Comparison of ENCODE assay signal across 8 cellular contexts in the genomic region with DNA sequence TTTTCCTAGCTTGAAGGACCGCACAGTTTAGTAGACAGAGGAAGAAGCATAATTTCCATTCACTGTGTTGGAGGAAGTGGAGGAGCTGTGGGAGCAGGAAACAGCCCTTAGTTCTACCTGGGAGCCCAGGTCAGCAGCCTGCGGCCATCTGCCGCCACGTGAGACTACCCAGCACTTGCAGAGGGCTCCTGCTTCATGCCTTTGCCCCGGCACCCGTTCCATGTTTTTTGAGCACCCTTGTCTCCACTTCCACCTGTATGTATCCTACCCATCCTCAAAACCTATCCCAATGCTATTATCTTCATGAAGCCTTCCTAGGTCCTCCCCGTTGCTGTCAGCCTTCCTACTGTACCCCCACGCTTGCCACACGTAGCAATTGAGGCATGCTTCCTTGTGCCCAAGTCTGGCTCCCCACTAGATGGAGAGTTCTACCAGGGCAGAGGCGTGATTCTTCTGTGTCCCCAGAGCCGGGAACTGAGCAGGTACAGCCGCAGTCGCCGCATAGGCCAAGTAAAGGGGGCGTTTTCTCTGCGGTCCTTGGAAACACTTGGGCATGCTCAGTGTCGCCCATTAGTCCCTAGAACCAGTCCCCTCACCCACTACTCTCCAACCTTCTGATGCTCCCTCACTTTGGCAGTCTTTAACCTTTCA. TPM values are rescaled to one million over a fixed set of nuclear protein-coding genes. Genes with fewer than 3 reads are reported as not detected.
DNase-seq lines count a peak whose midpoint lies in the region; ATAC-seq and TF ChIP-seq lines count a peak whose summit lies in the region.

No MANE protein-coding gene starts in this region.

- whole genome bisulfite sequencing in heart left ventricle, 4 donors, result 25 to 32% (median 27%) methylated on average over 17 of the region's 17 CpGs
- WGBS in sigmoid colon, 2 donors, result 26 to 28% methylated on average over 17 of the region's 17 CpGs

- POLR2A ChIA-PET in WTC11 (lab: Charles Lee), result interaction anchor here (0.5 to 1.0 kb wide), 3 partner anchors 18 to 41 kb away, joined by 3 to 4 read pairs (median 3); no protein-coding TSS in a partner anchor

- H3K27ac Mint-ChIP-seq in WTC11, result peak overlapping the region; percentile 91

- intact Hi-C loops in heart left ventricle (cut with DNase I), result no loop called here
- intact Hi-C loops in sigmoid colon (cut with DNase I), result no loop called here

- CTCF ChIA-PET in WTC11 (lab: Charles Lee), result interaction anchor here (1.4 to 2.2 kb wide), 2 partner anchors 23 to 95 kb away, joined by 6 read pairs; no protein-coding TSS in a partner anchor

- TF ChIP-seq CTCF in AG10803 (conservative IDR thresholded peaks at IDR 0.05; ENCODE audit: low read length) (0 out of 2 replicates have a peak, but pooled peaks have one; percentile 0), WTC11 (IDR thresholded peaks at IDR 0.05) (no peak), heart left ventricle (IDR thresholded peaks at IDR 0.05) (peak in 1 of 12 donors; percentile 4), sigmoid colon (IDR thresholded peaks at IDR 0.05) (no peak)

- H3K9me3 ChIP-seq in heart left ventricle (no peaks in the 10 kb centered on the region), sigmoid colon (no peaks in the 10 kb centered on the region)

- no peaks in the 10 kb centered on the region for H3K27me3 Mint-ChIP-seq in WTC11 (ENCODE audit: low read depth)

- H3K36me3 ChIP-seq in heart left ventricle, result no peaks in the 10 kb centered on the region
- no peaks in the 10 kb centered on the region for H3K36me3 ChIP-seq in sigmoid colon

- no peak for TF ChIP-seq POLR2A in heart left ventricle (IDR thresholded peaks at IDR 0.05)
- TF ChIP-seq POLR2A in sigmoid colon (IDR thresholded peaks at IDR 0.05), result no peak

- ATAC-seq in GM18907 (IDR thresholded peaks at IDR 0.05; ENCODE audit: unreplicated experiment) (peak; percentile 27), HG03196 (IDR thresholded peaks at IDR 0.05; ENCODE audit: unreplicated experiment) (peak; percentile 8), WTC11 (peak; percentile 18), heart left ventricle (peak; percentile 1 to 29 (median 24))

- H3K27me3 ChIP-seq in heart left ventricle, result peaks cover 0 to 2% (median 0%) of the 10 kb centered on the region in 9 donors
- H3K27me3 ChIP-seq in sigmoid colon, result no peaks in the 10 kb centered on the region

- peak overlapping the region; percentile 91 for H3K4me3 Mint-ChIP-seq in WTC11

- H3K4me3 ChIP-seq in AG10803 (ENCODE audit: low read length), result peak overlapping the region; percentile 81
- H3K4me3 ChIP-seq in heart left ventricle, result peak overlapping the region; percentile 57 to 93 (median 80)
- H3K4me3 ChIP-seq in sigmoid colon, result peak overlapping the region; percentile 71 to 88 (median 87)

- H3K27ac ChIP-seq in heart left ventricle (peak overlapping the region in 11 of 12 donors; percentile 50 to 89 (median 81)), sigmoid colon (peak overlapping the region; percentile 86 to 96 (median 94))

- peaks cover 47% of the 10 kb centered on the region for H3K4me1 Mint-ChIP-seq in WTC11

- no peaks in the 10 kb centered on the region for H3K36me3 Mint-ChIP-seq in WTC11

- H3K4me1 ChIP-seq in heart left ventricle (peaks cover 0 to 26% (median 13%) of the 10 kb centered on the region in 12 donors), sigmoid colon (peaks cover 0 to 42% (median 34%) of the 10 kb centered on the region in 4 donors)

- no peaks in the 10 kb centered on the region for H3K9me3 Mint-ChIP-seq in WTC11

- TF ChIP-seq EP300 in sigmoid colon (IDR thresholded peaks at IDR 0.05), result no peak

- no peak for DNase-seq in AG10803 (ENCODE audit: low read depth)
- DNase-seq in WTC11 (ENCODE audit: low spot score), result no peak
- no peak for DNase-seq in heart left ventricle
- DNase-seq in sigmoid colon, result peak; percentile 69
- no peak for DNase-seq in superior temporal gyrus (ENCODE audit: extremely low spot score)
- no peak for DNase-seq in globus pallidus (ENCODE audit: low spot score)

TF ChIP-seq in WTC11, 78 proteins besides CTCF, POLR2A, EP300 and RAD21 (continues in another document):
- TF ChIP-seq RELA (CRISPR knock-in tag; IDR thresholded peaks at IDR 0.05; ENCODE audit: borderline replicate concordance), result no peak
- no peak for TF ChIP-seq ESRRA (CRISPR knock-in tag; IDR thresholded peaks at IDR 0.05; ENCODE audit: borderline replicate concordance)
- no peak for TF ChIP-seq ETV6 (CRISPR knock-in tag; IDR thresholded peaks at IDR 0.05)
- TF ChIP-seq, protein P1, sequence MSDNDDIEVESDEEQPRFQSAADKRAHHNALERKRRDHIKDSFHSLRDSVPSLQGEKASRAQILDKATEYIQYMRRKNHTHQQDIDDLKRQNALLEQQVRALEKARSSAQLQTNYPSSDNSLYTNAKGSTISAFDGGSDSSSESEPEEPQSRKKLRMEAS (CRISPR knock-in tag; IDR thresholded peaks at IDR 0.05), result 0 out of 2 replicates have a peak, but pooled peaks have one; percentile 8
- TF ChIP-seq, protein P2, sequence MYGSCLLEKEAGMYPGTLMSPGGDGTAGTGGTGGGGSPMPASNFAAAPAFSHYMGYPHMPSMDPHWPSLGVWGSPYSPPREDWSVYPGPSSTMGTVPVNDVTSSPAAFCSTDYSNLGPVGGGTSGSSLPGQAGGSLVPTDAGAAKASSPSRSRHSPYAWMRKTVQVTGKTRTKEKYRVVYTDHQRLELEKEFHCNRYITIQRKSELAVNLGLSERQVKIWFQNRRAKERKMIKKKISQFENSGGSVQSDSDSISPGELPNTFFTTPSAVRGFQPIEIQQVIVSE (CRISPR knock-in tag; IDR thresholded peaks at IDR 0.05; ENCODE audit: borderline replicate concordance), result no peak
- no peak for TF ChIP-seq SMAD4 (CRISPR knock-in tag; IDR thresholded peaks at IDR 0.05)
- TF ChIP-seq GABPB1 (CRISPR knock-in tag; IDR thresholded peaks at IDR 0.05), result no peak
- TF ChIP-seq NFATC4 (CRISPR knock-in tag; IDR thresholded peaks at IDR 0.05), result no peak
- TF ChIP-seq, protein P3, sequence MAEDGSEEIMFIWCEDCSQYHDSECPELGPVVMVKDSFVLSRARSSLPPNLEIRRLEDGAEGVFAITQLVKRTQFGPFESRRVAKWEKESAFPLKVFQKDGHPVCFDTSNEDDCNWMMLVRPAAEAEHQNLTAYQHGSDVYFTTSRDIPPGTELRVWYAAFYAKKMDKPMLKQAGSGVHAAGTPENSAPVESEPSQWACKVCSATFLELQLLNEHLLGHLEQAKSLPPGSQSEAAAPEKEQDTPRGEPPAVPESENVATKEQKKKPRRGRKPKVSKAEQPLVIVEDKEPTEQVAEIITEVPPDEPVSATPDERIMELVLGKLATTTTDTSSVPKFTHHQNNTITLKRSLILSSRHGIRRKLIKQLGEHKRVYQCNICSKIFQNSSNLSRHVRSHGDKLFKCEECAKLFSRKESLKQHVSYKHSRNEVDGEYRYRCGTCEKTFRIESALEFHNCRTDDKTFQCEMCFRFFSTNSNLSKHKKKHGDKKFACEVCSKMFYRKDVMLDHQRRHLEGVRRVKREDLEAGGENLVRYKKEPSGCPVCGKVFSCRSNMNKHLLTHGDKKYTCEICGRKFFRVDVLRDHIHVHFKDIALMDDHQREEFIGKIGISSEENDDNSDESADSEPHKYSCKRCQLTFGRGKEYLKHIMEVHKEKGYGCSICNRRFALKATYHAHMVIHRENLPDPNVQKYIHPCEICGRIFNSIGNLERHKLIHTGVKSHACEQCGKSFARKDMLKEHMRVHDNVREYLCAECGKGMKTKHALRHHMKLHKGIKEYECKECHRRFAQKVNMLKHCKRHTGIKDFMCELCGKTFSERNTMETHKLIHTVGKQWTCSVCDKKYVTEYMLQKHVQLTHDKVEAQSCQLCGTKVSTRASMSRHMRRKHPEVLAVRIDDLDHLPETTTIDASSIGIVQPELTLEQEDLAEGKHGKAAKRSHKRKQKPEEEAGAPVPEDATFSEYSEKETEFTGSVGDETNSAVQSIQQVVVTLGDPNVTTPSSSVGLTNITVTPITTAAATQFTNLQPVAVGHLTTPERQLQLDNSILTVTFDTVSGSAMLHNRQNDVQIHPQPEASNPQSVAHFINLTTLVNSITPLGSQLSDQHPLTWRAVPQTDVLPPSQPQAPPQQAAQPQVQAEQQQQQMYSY (CRISPR knock-in tag; IDR thresholded peaks at IDR 0.05), result peak; percentile 53; the same call in 1 of the 2 replicates
- no peak for TF ChIP-seq ATF1 (CRISPR knock-in tag; IDR thresholded peaks at IDR 0.05)
- no peak for TF ChIP-seq ZNF317 (CRISPR knock-in tag; IDR thresholded peaks at IDR 0.05; ENCODE audit: borderline replicate concordance, low read depth)
- TF ChIP-seq CREM (CRISPR knock-in tag; IDR thresholded peaks at IDR 0.05), result peak; percentile 27; the same call in 1 of the 2 replicates
- TF ChIP-seq KAT7 (CRISPR knock-in tag; IDR thresholded peaks at IDR 0.05; ENCODE audit: borderline replicate concordance), result no peak

RNA-seq across cellular contexts. Expression of a gene that starts 1.9 kb away (rescaled TPM):
- total RNA-seq in WTC11 (2021) (10.2 to 14.4 TPM (median 12.5 TPM) in 3 replicates), heart left ventricle (1 to 10 TPM in 6 of 9 donors, under 1 TPM in 3; 0.83 to 2.4 (median 1.1) TPM), sigmoid colon (10 to 100 TPM in 2 of 4 donors, 1 to 10 TPM in 2; 5.4 to 16.6 (median 9.3) TPM)
- polyA plus RNA-seq in heart left ventricle (1 to 10 TPM in 1 of 2 donors, under 1 TPM in 1; 0.61 to 2.0 TPM), sigmoid colon (10 to 100 TPM in 1 of 3 donors, 1 to 10 TPM in 2; 2.4 to 24.5 (median 4.4) TPM)

RNA-seq across cellular contexts. Expression of a gene that starts 38.0 kb away (rescaled TPM):
- total RNA-seq in WTC11 (2021), result 12.1 to 20.1 TPM (median 19.2 TPM) in 3 replicates
- 1 to 10 TPM in 7 of 9 donors, under 1 TPM in 2; 0.67 to 3.4 (median 1.3) TPM for total RNA-seq in heart left ventricle
- 1 to 10 TPM in 1 of 2 donors, under 1 TPM in 1; 0.90 to 1.2 TPM for polyA plus RNA-seq in heart left ventricle
- total RNA-seq in sigmoid colon, result 1 to 10 TPM; 2.7 to 6.6 (median 3.9) TPM
- polyA plus RNA-seq in sigmoid colon, result 10 to 100 TPM; 16.7 to 19.2 (median 19.2) TPM

RNA-seq across cellular contexts. Expression of a gene that starts 50.4 kb away (rescaled TPM):
- total RNA-seq in WTC11 (2021), result 66.7 to 72.2 TPM (median 66.9 TPM) in 3 replicates
- 10 to 100 TPM; 26.8 to 65.0 (median 40.2) TPM for total RNA-seq in heart left ventricle
- polyA plus RNA-seq in heart left ventricle, result 10 to 100 TPM; 29.2 to 65.7 TPM
- 10 to 100 TPM; 30.1 to 55.9 (median 51.1) TPM for total RNA-seq in sigmoid colon
- polyA plus RNA-seq in sigmoid colon, result 10 to 100 TPM; 14.8 to 32.0 (median 26.4) TPM

RNA-seq across cellular contexts. Expression of a gene that starts 54.6 kb away (rescaled TPM):
- total RNA-seq in WTC11 (2021) (108 to 115 TPM (median 110 TPM) in 3 replicates), heart left ventricle (100 to 1,000 TPM in 3 of 9 donors, 10 to 100 TPM in 6; 71.4 to 140 (median 93.2) TPM), sigmoid colon (100 to 1,000 TPM in 3 of 4 donors, 10 to 100 TPM in 1; 67.9 to 152 (median 128) TPM)
- polyA plus RNA-seq in heart left ventricle (100 to 1,000 TPM in 1 of 2 donors, 10 to 100 TPM in 1; 84.7 to 235 TPM), sigmoid colon (100 to 1,000 TPM; 108 to 286 (median 129) TPM)

RNA-seq across cellular contexts. Expression of a gene that starts 59.6 kb away (rescaled TPM):
- total RNA-seq in WTC11 (2021) (47.6 to 57.5 TPM (median 51.5 TPM) in 3 replicates), heart left ventricle (10 to 100 TPM; 13.2 to 36.7 (median 14.7) TPM), sigmoid colon (10 to 100 TPM; 10.7 to 37.2 (median 12.8) TPM)
- polyA plus RNA-seq in heart left ventricle (10 to 100 TPM in 1 of 2 donors, 1 to 10 TPM in 1; 8.0 to 65.6 TPM), sigmoid colon (10 to 100 TPM; 10.8 to 31.3 (median 11.3) TPM)
